8 cellular contexts compared by ENCODE assay signal in the genomic region with DNA sequence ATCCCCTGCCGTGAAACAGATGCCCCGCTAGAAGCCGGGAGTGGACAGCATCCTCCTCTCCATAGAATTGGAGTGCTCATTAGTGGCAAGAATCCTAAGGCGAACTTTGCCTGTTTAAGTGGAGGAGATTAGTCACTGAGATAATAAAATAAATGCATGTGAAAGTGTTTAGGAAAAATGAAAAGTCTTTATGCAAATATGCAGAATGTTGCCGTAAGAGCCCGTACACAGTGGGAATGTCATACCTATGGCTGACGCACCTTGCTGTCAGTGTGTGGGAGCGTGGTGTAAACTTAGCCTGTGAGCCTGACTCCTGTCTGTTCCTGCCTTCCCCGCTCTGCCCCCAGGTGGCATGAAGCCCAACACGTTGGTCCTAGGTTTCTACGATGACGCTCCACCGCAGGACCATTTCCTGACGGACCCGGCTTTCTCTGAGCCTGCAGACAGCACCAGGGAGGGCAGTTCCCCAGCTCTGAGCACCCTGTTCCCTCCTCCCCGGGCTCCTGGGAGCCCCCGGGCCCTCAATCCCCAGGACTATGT. TPM values are rescaled to one million over a fixed set of nuclear protein-coding genes. Genes with fewer than 3 reads are reported as not detected.
DNase-seq lines count a peak whose midpoint lies in the region; ATAC-seq and TF ChIP-seq lines count a peak whose summit lies in the region.

No MANE protein-coding gene starts in this region.

- WGBS in prostate gland = 46% methylated on average over 16 of the region's 17 CpGs

- H3K4me3 Mint-ChIP-seq in endothelial cell (ENCODE audit: unreplicated experiment) = peak overlapping the region; percentile 42

- no peaks in the 10 kb centered on the region for H3K36me3 ChIP-seq in prostate gland

- H3K36me3 Mint-ChIP-seq in endothelial cell (ENCODE audit: low read depth, unreplicated experiment) = peaks cover 23% of the 10 kb centered on the region

- no peaks in the 10 kb centered on the region for H3K9me3 Mint-ChIP-seq in endothelial cell (ENCODE audit: unreplicated experiment)

- H3K27me3 ChIP-seq in prostate gland (replicated peaks; ENCODE audit: insufficient read depth) = no peaks in the 10 kb centered on the region

- no peak for ATAC-seq in GM21360 (IDR thresholded peaks at IDR 0.05; ENCODE audit: unreplicated experiment)
- no peak for ATAC-seq in HG02852 (IDR thresholded peaks at IDR 0.05; ENCODE audit: unreplicated experiment)

- intact Hi-C loops in prostate gland (cut with DNase I) = no loop called here

- TF ChIP-seq CTCF in endothelial cell (IDR thresholded peaks at IDR 0.05; ENCODE audit: unreplicated experiment) (no peak), prostate gland (IDR thresholded peaks at IDR 0.05) (no peak)

- peaks cover 12% of the 10 kb centered on the region for H3K4me1 Mint-ChIP-seq in endothelial cell (ENCODE audit: unreplicated experiment)

- H3K27ac ChIP-seq in prostate gland = peak overlapping the region; percentile 86 to 98

- H3K4me1 ChIP-seq in prostate gland (replicated peaks) = peaks cover 20% of the 10 kb centered on the region

- in situ Hi-C loops in KBM-7 (cut with MboI; ENCODE audit: low pct_unique_long_range_greater_than_20kb, low sequenced_read_pairs) = no loop called here

- peaks cover 2% of the 10 kb centered on the region for H3K27me3 Mint-ChIP-seq in endothelial cell (ENCODE audit: unreplicated experiment)

- no peaks in the 10 kb centered on the region for H3K9me3 ChIP-seq in prostate gland

- peak; percentile 82 for DNase-seq in DMS 273 (lab: John Stamatoyannopoulos, UW; ENCODE audit: unreplicated experiment)
- peak; percentile 72 for DNase-seq in NCI-H1105 (lab: John Stamatoyannopoulos, UW)
- no peak for DNase-seq in endothelial cell (ENCODE audit: low spot score)
- peak; percentile 49 for DNase-seq in prostate gland (ENCODE audit: low spot score)
- DNase-seq in HK-2 (ENCODE audit: unreplicated experiment) = no peak
- DNase-seq in KBM-7 = no peak

- no peak for TF ChIP-seq POLR2A in prostate gland (IDR thresholded peaks at IDR 0.05)

- H3K4me3 ChIP-seq in prostate gland = no peak overlapping the region

- no peak overlapping the region for H3K27ac Mint-ChIP-seq in endothelial cell (ENCODE audit: unreplicated experiment)

RNA-seq across cellular contexts. Expression of gene TRIP6, which starts 1.7 kb away (rescaled TPM):
- total RNA-seq in endothelial cell (ENCODE audit: unreplicated experiment) (93.8 TPM), prostate gland (100 to 1,000 TPM in 1 of 2 donors, 10 to 100 TPM in 1; 65.9 to 113 TPM)

RNA-seq across cellular contexts. Expression of gene SRRT, which starts 9.5 kb away (rescaled TPM):
- total RNA-seq in endothelial cell (ENCODE audit: unreplicated experiment) (173 TPM), prostate gland (100 to 1,000 TPM; 105 to 182 TPM)

RNA-seq across cellular contexts. Expression of gene SLC12A9, which starts 12.9 kb away (rescaled TPM):
- total RNA-seq in endothelial cell (ENCODE audit: unreplicated experiment) = 60.5 TPM
- 10 to 100 TPM; 22.0 to 29.4 TPM for total RNA-seq in prostate gland

RNA-seq across cellular contexts. Expression of gene UFSP1, which starts 24.1 kb away (rescaled TPM):
- total RNA-seq in endothelial cell (ENCODE audit: unreplicated experiment) (2.4 TPM), prostate gland (1 to 10 TPM; 6.4 to 8.4 TPM)

RNA-seq across cellular contexts. Expression of gene ACHE, which starts 30.2 kb away (rescaled TPM):
- total RNA-seq in endothelial cell (ENCODE audit: unreplicated experiment) (3.0 TPM), prostate gland (10 to 100 TPM in 1 of 2 donors, 1 to 10 TPM in 1; 6.6 to 17.5 TPM)

Comparison
In these comparisons a context has a peak if more than half of its experiments do, and no peak if none do; other contexts are left out.
1. DNase-seq: peak in DMS 273 (single experiment), NCI-H1105 (single experiment) and prostate gland (single experiment); none in endothelial cell (single experiment), HK-2 (single experiment) and KBM-7 (single experiment).